26 cellular contexts compared by ENCODE assay signal in the genomic region with DNA sequence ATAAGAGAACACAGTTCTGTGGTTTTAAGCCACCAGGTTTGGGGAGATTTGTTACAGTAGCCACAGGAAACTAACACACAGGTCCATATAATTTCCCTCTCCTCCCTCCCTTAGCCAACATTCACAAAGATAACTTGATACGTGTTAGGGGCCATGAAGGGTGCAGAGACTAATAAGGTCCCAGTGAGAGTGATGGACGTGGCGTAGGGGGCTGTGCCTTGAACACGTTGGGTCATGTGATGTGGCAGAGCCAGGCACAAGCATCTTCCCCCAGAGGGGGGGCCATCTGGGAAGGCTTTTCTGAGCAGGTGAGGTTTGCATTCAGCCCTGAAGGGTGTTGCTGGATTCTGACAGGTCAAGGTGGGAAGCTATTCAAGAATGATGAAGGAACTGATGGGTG.
DNase-seq lines count a peak whose midpoint lies in the region; ATAC-seq, FAIRE-seq and TF ChIP-seq lines count a peak whose summit lies in the region.
"Had no signal": no experiment of that assay in that cellular context is flagged by ENCODE, and none has a peak within 500 bp of the region (broad histone marks: within the 10 kb centered on the region; RNA-seq: fewer than 3 reads in every experiment).

No MANE protein-coding gene starts in this region.

- H3K27me3 Mint-ChIP-seq in activated B cell treated with CpG ODN at 0.5 μM for 24 hours: no peaks in the 10 kb centered on the region
- no peaks in the 10 kb centered on the region for H3K27me3 Mint-ChIP-seq in naive B cell

- H3K4me1 ChIP-seq in aorta (ENCODE audit: control insufficient read depth in 1 of 2, insufficient read depth in 2 of 2, low read length in 2 of 2): no peaks in the 10 kb centered on the region
- H3K4me1 ChIP-seq: A549, Caco-2, SJCRH30 had no signal

- H3K27ac Mint-ChIP-seq in activated B cell treated with CpG ODN at 0.5 μM for 24 hours (peak overlapping the region; percentile 87), naive B cell (peak overlapping the region; percentile 61 to 97 (median 90))
- H3K27ac Mint-ChIP-seq: CD8-positive, alpha-beta T cell had no signal

- no peak for ATAC-seq in activated B cell treated with CpG ODN at 0.5 μM for 24 hours (ENCODE audit: low read depth)
- ATAC-seq in naive B cell (ENCODE audit: low read depth in 2 of 2): no peak
- ATAC-seq in aorta (ENCODE audit: low FRiP score): no peak
- no peak for ATAC-seq in HG02870 (IDR thresholded peaks at IDR 0.05; ENCODE audit: unreplicated experiment)
- ATAC-seq: A549; CD8-positive, alpha-beta T cell; Right ventricle myocardium inferior; SK-N-SH treated with all-trans-retinoic acid at 6 μM for 48 hours had no signal

- POLR2A ChIA-PET in activated B cell treated with CpG ODN at 0.5 μM for 24 hours (lab: Charles Lee): no interaction called here

- H3K27ac ChIP-seq in aorta (ENCODE audit: low read depth in 1 of 2, low read length in 2 of 2): no peak overlapping the region
- H3K27ac ChIP-seq: A549, C4-2B, PC-9, SJCRH30 had no signal

- no peaks in the 10 kb centered on the region for H3K9me3 ChIP-seq in aorta (ENCODE audit: control insufficient read depth, low read length)
- H3K9me3 ChIP-seq: A549, Caco-2, SJCRH30 had no signal

- CTCF ChIA-PET in activated B cell treated with CpG ODN at 0.5 μM for 24 hours (lab: Charles Lee): no interaction called here

- H3K9me3 Mint-ChIP-seq in activated B cell treated with CpG ODN at 0.5 μM for 24 hours (no peaks in the 10 kb centered on the region), naive B cell (peaks cover 0 to 2% (median 0%) of the 10 kb centered on the region in 7 donors)
- H3K9me3 Mint-ChIP-seq: CD8-positive, alpha-beta T cell had no signal

- H3K4me1 Mint-ChIP-seq in activated B cell treated with CpG ODN at 0.5 μM for 24 hours (peaks cover 87% of the 10 kb centered on the region), naive B cell (peaks cover 71 to 87% (median 73%) of the 10 kb centered on the region in 3 donors)

- intact Hi-C loops in activated B cell treated with CpG ODN at 0.5 μM for 24 hours (cut with micrococcal nuclease) (loop anchor here (5.0 to 10.0 kb wide), 2 partner anchors 59 to 317 kb away; no protein-coding TSS in a partner anchor), aorta (cut with DNase I) (no loop called here)

- H3K36me3 Mint-ChIP-seq in activated B cell treated with CpG ODN at 0.5 μM for 24 hours (ENCODE audit: low read depth): peaks cover 95% of the 10 kb centered on the region
- H3K36me3 Mint-ChIP-seq in naive B cell: peaks cover 18 to 50% of the 10 kb centered on the region in 2 donors
- H3K36me3 Mint-ChIP-seq: CD8-positive, alpha-beta T cell had no signal

- no peaks in the 10 kb centered on the region for H3K27me3 ChIP-seq in aorta (ENCODE audit: control insufficient read depth in 1 of 2, insufficient read depth in 2 of 2, low read length in 1 of 2)
- H3K27me3 ChIP-seq: SJCRH30 had no signal

- H3K36me3 ChIP-seq in aorta (ENCODE audit: control insufficient read depth in 1 of 2, insufficient read depth in 2 of 2, low read length in 1 of 2): no peaks in the 10 kb centered on the region
- H3K36me3 ChIP-seq: SJCRH30 had no signal

- peak; percentile 28 for FAIRE-seq in GM19239 (lab: Jason Lieb, UNC)
- FAIRE-seq: A549, G401.6, HTR-8/SVneo had no signal

- H3K4me3 ChIP-seq in aorta (ENCODE audit: low read length in 2 of 2): no peak overlapping the region
- H3K4me3 ChIP-seq: A549, PC-9, SJCRH30 had no signal

- WGBS in aorta, 2 donors: 64 to 69% methylated on average over 4 of the region's 4 CpGs

- H3K4me3 Mint-ChIP-seq in activated B cell treated with CpG ODN at 0.5 μM for 24 hours (peak overlapping the region; percentile 61), naive B cell (peak overlapping the region in 6 of 8 donors; percentile 5 to 78 (median 45))
- H3K4me3 Mint-ChIP-seq: CD8-positive, alpha-beta T cell had no signal

- no peak for TF ChIP-seq CTCF in activated B cell treated with CpG ODN at 0.5 μM for 24 hours (IDR thresholded peaks at IDR 0.05)

- DNase-seq in GM19239 (ENCODE audit: insufficient read length, low spot score): no peak
- no peak for DNase-seq in activated B cell treated with CpG ODN at 0.5 μM for 24 hours
- no peak for DNase-seq in naive B cell
- peak; percentile 23 to 34 for DNase-seq in aorta
- DNase-seq in HCEC 1CT: no peak
- no peak for DNase-seq in cerebellar cortex (ENCODE audit: low spot score)
- DNase-seq: Caco-2; CD8-positive, alpha-beta T cell; H7; KBM-7; NCI-H1105 treated with DMSO at 0.1 percent for 48 hours; NCI-H146; NCI-H1930; NCI-H2107; NCI-H446; NCI-H524 treated with DMSO at 0.1 percent for 48 hours; NCI-H774; PC-9; SJCRH30 had no signal

Comparison
In these comparisons a context has a peak if more than half of its experiments do, and no peak if none do; other contexts are left out.
1. DNase-seq: peak in aorta (2 of 2); none in GM19239 (single experiment), activated B cell treated with CpG ODN at 0.5 μM for 24 hours (single experiment), naive B cell (single experiment), HCEC 1CT (single experiment) and cerebellar cortex (single experiment).